In the genomic region with DNA sequence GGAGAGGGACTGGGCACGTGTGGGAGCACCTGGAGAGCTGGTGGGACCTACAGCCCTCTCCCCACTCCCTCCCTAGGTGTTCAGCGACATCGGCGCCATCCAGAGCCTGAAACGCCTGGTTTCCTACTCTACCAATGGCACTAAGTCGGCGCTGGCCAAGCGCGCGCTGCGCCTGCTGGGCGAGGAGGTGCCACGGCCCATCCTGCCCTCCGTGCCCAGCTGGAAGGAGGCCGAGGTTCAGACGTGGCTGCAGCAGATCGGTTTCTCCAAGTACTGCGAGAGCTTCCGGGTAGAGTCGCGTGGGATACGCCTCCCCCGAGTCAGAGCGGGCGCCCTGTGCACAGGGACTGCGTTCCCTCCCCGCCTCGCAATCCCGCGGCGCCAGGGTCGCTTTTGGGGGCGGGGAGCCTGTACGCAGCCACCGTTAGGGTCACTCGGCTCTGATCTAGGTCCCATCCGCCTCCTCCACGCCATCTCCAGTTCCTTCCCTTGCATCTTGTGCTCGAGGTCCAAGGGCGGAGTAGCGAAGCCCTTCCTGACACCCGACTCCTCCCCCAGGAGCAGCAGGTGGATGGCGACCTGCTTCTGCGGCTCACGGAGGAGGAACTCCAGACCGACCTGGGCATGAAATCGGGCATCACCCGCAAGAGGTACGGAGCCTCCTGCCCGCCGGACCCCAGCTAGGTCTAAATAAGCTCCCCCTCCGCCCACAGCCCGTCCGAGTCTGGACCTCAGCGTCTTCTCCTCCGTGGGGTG, we compare ENCODE assay signal across 8 cellular contexts. TPM values are rescaled to one million over a fixed set of nuclear protein-coding genes. Genes with fewer than 3 reads are reported as not detected.
A peak's percentile ranks its signal among the peaks of the same experiment; 100 is the strongest.
DNase-seq lines count a peak whose midpoint lies in the region; ATAC-seq and TF ChIP-seq lines count a peak whose summit lies in the region.

No MANE protein-coding gene starts in this region.

- no peak overlapping the region for H3K4me2 ChIP-seq in OCI-LY7 (ENCODE audit: low read length)

- H3K9me3 ChIP-seq in OCI-LY7 (ENCODE audit: low read length), result no peaks in the 10 kb centered on the region

- ATAC-seq in HG02852 (IDR thresholded peaks at IDR 0.05; ENCODE audit: unreplicated experiment), result peak; percentile 60
- peak; percentile 95 for ATAC-seq in activated naive CD8-positive, alpha-beta T cell treated with anti-CD3 and anti-CD28 coated beads, Interleukin-2, amount 10 ng/mL, durations not matched to agents 7 days and 5 days (ENCODE audit: low read depth)

- TF ChIP-seq CTCF in RWPE1 (conservative IDR thresholded peaks at IDR 0.05; ENCODE audit: low read depth), result no peak
- TF ChIP-seq CTCF in OCI-LY7 (conservative IDR thresholded peaks at IDR 0.05; ENCODE audit: low read length), result no peak

- H3K36me3 Mint-ChIP-seq in activated naive CD8-positive, alpha-beta T cell treated with anti-CD3 and anti-CD28 coated beads, Interleukin-2, amount 10 ng/mL, durations not matched to agents 7 days and 5 days, result peaks cover 13% of the 10 kb centered on the region

- peak overlapping the region; percentile 92 for H3K27ac Mint-ChIP-seq in activated naive CD8-positive, alpha-beta T cell treated with anti-CD3 and anti-CD28 coated beads, Interleukin-2, amount 10 ng/mL, durations not matched to agents 7 days and 5 days

- no peaks in the 10 kb centered on the region for H3K4me1 ChIP-seq in OCI-LY7 (ENCODE audit: insufficient read depth, low read length, poor library complexity, severe bottlenecking)

- peaks cover 5% of the 10 kb centered on the region; the same call in 1 of the 2 replicates for H3K36me3 ChIP-seq in OCI-LY7 (ENCODE audit: insufficient read depth, low read length)

- H3K4me1 Mint-ChIP-seq in activated naive CD8-positive, alpha-beta T cell treated with anti-CD3 and anti-CD28 coated beads, Interleukin-2, amount 10 ng/mL, durations not matched to agents 7 days and 5 days, result peaks cover 23% of the 10 kb centered on the region

- H3K27ac ChIP-seq in RWPE1, result peak overlapping the region; percentile 40
- no peak overlapping the region for H3K27ac ChIP-seq in OCI-LY7 (ENCODE audit: low read depth, low read length, poor library complexity, severe bottlenecking)

- no peaks in the 10 kb centered on the region for H3K27me3 Mint-ChIP-seq in activated naive CD8-positive, alpha-beta T cell treated with anti-CD3 and anti-CD28 coated beads, Interleukin-2, amount 10 ng/mL, durations not matched to agents 7 days and 5 days

- peak overlapping the region; percentile 96 for H3K4me3 Mint-ChIP-seq in activated naive CD8-positive, alpha-beta T cell treated with anti-CD3 and anti-CD28 coated beads, Interleukin-2, amount 10 ng/mL, durations not matched to agents 7 days and 5 days

- POLR2A ChIA-PET in RWPE1 (lab: Yijun Ruan, JAX; ENCODE audit: low non-redundant PET) (no interaction called here), OCI-LY7 (lab: Charles Lee) (no interaction called here)
- POLR2A ChIA-PET in activated naive CD8-positive, alpha-beta T cell treated with anti-CD3 and anti-CD28 coated beads, Interleukin-2, amount 10 ng/mL, durations not matched to agents 7 days and 5 days (lab: Charles Lee), result interaction anchor here (0.7 to 3.0 kb wide), 12 partner anchors 8 to 212 kb away, joined by 3 to 31 read pairs (median 4); partner anchors contain the start of genes IFT20, POLDIP2, SARM1 and SLC46A1

- intact Hi-C loops in OCI-LY7 (cut with micrococcal nuclease; ENCODE audit: unreplicated experiment), result no loop called here

- H4K20me1 ChIP-seq in OCI-LY7 (ENCODE audit: insufficient read depth, low read length), result no peaks in the 10 kb centered on the region; the same call in 1 of the 2 replicates

- CTCF ChIA-PET in RWPE1 (lab: Yijun Ruan, JAX) (interaction anchor here (1.2 kb wide), 1 partner anchor 33 kb away, joined by 4 read pairs; no protein-coding TSS in a partner anchor), OCI-LY7 (lab: Charles Lee; ENCODE audit: unreplicated experiment) (no interaction called here)

- H2AFZ ChIP-seq in OCI-LY7 (ENCODE audit: low read length), result no peak overlapping the region

- BruUV-seq in OCI-LY7 (replicated peaks; lab: Mats Ljungman, UMichigan), result no TSS peak

- no peak overlapping the region for H3K4me3 ChIP-seq in OCI-LY7 (ENCODE audit: low read depth, low read length, poor library complexity, severe bottlenecking)

- DNase-seq in DMS79 treated with DMSO at 0.1 percent for 48 hours (lab: John Stamatoyannopoulos, UW) (peak; percentile 85), RWPE1 (ENCODE audit: low spot score) (no peak), left kidney (ENCODE audit: low read depth, low spot score) (peak; percentile 80), NCI-H345 (lab: John Stamatoyannopoulos, UW) (no peak), OCI-LY7 (ENCODE audit: low spot score) (no peak)
- peak; percentile 76 for DNase-seq in activated naive CD8-positive, alpha-beta T cell treated with anti-CD3 and anti-CD28 coated beads, Interleukin-2, amount 10 ng/mL, durations not matched to agents 7 days and 5 days
- peak; percentile 39 to 52 (median 51) for DNase-seq in stimulated activated CD4-positive, alpha-beta T cell treated with anti-CD3 and anti-CD28 coated beads, TNF-alpha, amount 100 ng/mL, for 48 hours (ENCODE audit: low read depth in 3 of 3)

- H3K9me2 ChIP-seq in OCI-LY7 (ENCODE audit: insufficient read depth, low read length), result no peaks in the 10 kb centered on the region

- H3K9me3 Mint-ChIP-seq in activated naive CD8-positive, alpha-beta T cell treated with anti-CD3 and anti-CD28 coated beads, Interleukin-2, amount 10 ng/mL, durations not matched to agents 7 days and 5 days, result no peaks in the 10 kb centered on the region

- H3K79me2 ChIP-seq in OCI-LY7 (ENCODE audit: insufficient read depth, low read depth, low read length), result no peaks in the 10 kb centered on the region

RNA-seq across cellular contexts. Expression of gene SARM1, which starts 13.0 kb away (rescaled TPM):
- total RNA-seq in activated naive CD8-positive, alpha-beta T cell treated with anti-CD3 and anti-CD28 coated beads, Interleukin-2, amount 10 ng/mL, durations not matched to agents 7 days and 5 days, result 10 to 100 TPM; 25.6 to 25.8 TPM
- total RNA-seq in OCI-LY7 (2014; rRNA removed; shearing (Covaris generic)), result 4.7 and 7.5 TPM in 2 replicates
- 21.3 and 21.7 TPM in 2 replicates for total RNA-seq in OCI-LY7 (2022)

RNA-seq across cellular contexts. Expression of gene VTN, which starts 14.4 kb away (rescaled TPM):
- total RNA-seq in activated naive CD8-positive, alpha-beta T cell treated with anti-CD3 and anti-CD28 coated beads, Interleukin-2, amount 10 ng/mL, durations not matched to agents 7 days and 5 days, result under 1 TPM in 1 of 2 experiments, not detected in 1; 0.28 TPM
- not detected in 2 replicates for total RNA-seq in OCI-LY7 (2014; rRNA removed; shearing (Covaris generic))
- total RNA-seq in OCI-LY7 (2022), result 0.40 TPM in 1 of 2 replicates, not detected in the other

RNA-seq across cellular contexts. Expression of gene SEBOX, which starts 19.5 kb away (rescaled TPM):
- total RNA-seq in activated naive CD8-positive, alpha-beta T cell treated with anti-CD3 and anti-CD28 coated beads, Interleukin-2, amount 10 ng/mL, durations not matched to agents 7 days and 5 days, result not detected
- total RNA-seq in OCI-LY7 (2014; rRNA removed; shearing (Covaris generic)), result not detected in 2 replicates
- not detected in 2 replicates for total RNA-seq in OCI-LY7 (2022)

RNA-seq across cellular contexts. Expression of gene SLC46A1, which starts 21.6 kb away (rescaled TPM):
- total RNA-seq in activated naive CD8-positive, alpha-beta T cell treated with anti-CD3 and anti-CD28 coated beads, Interleukin-2, amount 10 ng/mL, durations not matched to agents 7 days and 5 days, result 1 to 10 TPM; 3.0 to 3.6 TPM
- total RNA-seq in OCI-LY7 (2014; rRNA removed; shearing (Covaris generic)), result 0.85 and 1.5 TPM in 2 replicates
- 1.2 and 2.2 TPM in 2 replicates for total RNA-seq in OCI-LY7 (2022)

RNA-seq across cellular contexts. Expression of gene POLDIP2, which starts 27.1 kb away (rescaled TPM):
- total RNA-seq in activated naive CD8-positive, alpha-beta T cell treated with anti-CD3 and anti-CD28 coated beads, Interleukin-2, amount 10 ng/mL, durations not matched to agents 7 days and 5 days, result 10 to 100 TPM; 51.5 to 54.5 TPM
- total RNA-seq in OCI-LY7 (2014; rRNA removed; shearing (Covaris generic)), result 82.2 and 88.8 TPM in 2 replicates
- 85.0 and 89.2 TPM in 2 replicates for total RNA-seq in OCI-LY7 (2022)

Comparison
In these comparisons a context has a peak if more than half of its experiments do, and no peak if none do; other contexts are left out.
1. DNase-seq: peak in DMS79 treated with DMSO at 0.1 percent for 48 hours (single experiment), activated naive CD8-positive, alpha-beta T cell treated with anti-CD3 and anti-CD28 coated beads, Interleukin-2, amount 10 ng/mL, durations not matched to agents 7 days and 5 days (single experiment), left kidney (single experiment) and stimulated activated CD4-positive, alpha-beta T cell treated with anti-CD3 and anti-CD28 coated beads, TNF-alpha, amount 100 ng/mL, for 48 hours (3 of 3); none in RWPE1 (single experiment), NCI-H345 (single experiment) and OCI-LY7 (single experiment).